In genomic region chr20:23047738-23048214, GRCh38 we compare ENCODE assay signal across 9 cellular contexts. TPM values are rescaled to one million over a fixed set of nuclear protein-coding genes. Genes with fewer than 3 reads are reported as not detected.
DNase-seq lines count a peak whose midpoint lies in the region; ATAC-seq, FAIRE-seq and TF ChIP-seq lines count a peak whose summit lies in the region.
"Had no signal": no experiment of that assay in that cellular context is flagged by ENCODE, and none has a peak within 500 bp of the region (broad histone marks: within the 10 kb centered on the region; RNA-seq: fewer than 3 reads in every experiment).

No MANE protein-coding gene starts in this region.

- H3K4me2 ChIP-seq in mammary epithelial cell (ENCODE audit: insufficient read depth, low read depth, low read length): peak overlapping the region; percentile 94

- no peaks in the 10 kb centered on the region for H3K36me3 ChIP-seq in mammary epithelial cell (ENCODE audit: insufficient read depth, low read length)
- no peaks in the 10 kb centered on the region for H3K36me3 ChIP-seq in kidney (ENCODE audit: control insufficient read depth in 1 of 2, insufficient read depth in 2 of 2, low read length in 2 of 2)

- in situ Hi-C loops in mammary epithelial cell (cut with MboI; ENCODE audit: low sequenced_read_pairs in 2 of 2): loop anchor here in 1 of 2 donors (25.0 kb wide), 2 partner anchors 290 to 335 kb away; no protein-coding TSS in a partner anchor

- dilution Hi-C loops in mammary epithelial cell (cut with HindIII; ENCODE audit: low sequenced_read_pairs): no loop called here

- BruUV-seq in mammary epithelial cell (replicated peaks; lab: Mats Ljungman, UMichigan): no TSS peak

- H3K27me3 Mint-ChIP-seq in stimulated activated naive B cell treated with anti-CD40 and anti-IgM and Interleukin-4, amounts not matched to agents 10 μg/mL and 1 μg/mL and 100 μg/mL, for 72 hours: peaks cover 62 to 73% of the 10 kb centered on the region in 2 donors

- H3K79me2 ChIP-seq in mammary epithelial cell (ENCODE audit: insufficient read depth, low read length): peaks cover 4% of the 10 kb centered on the region

- H3K9me3 Mint-ChIP-seq in stimulated activated naive B cell treated with anti-CD40 and anti-IgM and Interleukin-4, amounts not matched to agents 10 μg/mL and 1 μg/mL and 100 μg/mL, for 72 hours: no peaks in the 10 kb centered on the region
- H3K9me3 Mint-ChIP-seq: activated CD8-positive, alpha-beta T cell treated with anti-CD3 and anti-CD28 coated beads for 36 hours had no signal

- H4K20me1 ChIP-seq in mammary epithelial cell (ENCODE audit: insufficient read depth, low read length): no peaks in the 10 kb centered on the region

- H3K36me3 Mint-ChIP-seq in stimulated activated naive B cell treated with anti-CD40 and anti-IgM and Interleukin-4, amounts not matched to agents 10 μg/mL and 1 μg/mL and 100 μg/mL, for 72 hours: no peaks in the 10 kb centered on the region

- peaks cover 6 to 27% of the 10 kb centered on the region in 2 donors for H3K4me1 Mint-ChIP-seq in stimulated activated naive B cell treated with anti-CD40 and anti-IgM and Interleukin-4, amounts not matched to agents 10 μg/mL and 1 μg/mL and 100 μg/mL, for 72 hours

- CTCF ChIA-PET in mammary epithelial cell (lab: Charles Lee; ENCODE audit: low non-redundant PET): no interaction called here

- intact Hi-C loops in mammary epithelial cell (cut with micrococcal nuclease): loop anchor here (2.0 kb wide), 1 partner anchor 323 kb away; no protein-coding TSS in a partner anchor
- intact Hi-C loops in kidney (cut with DNase I): no loop called here

- peak overlapping the region in 2 of 3 experiments; percentile 53 to 55 for H3K4me3 ChIP-seq in mammary epithelial cell (replicated peaks in 1 of 3; ENCODE audit: insufficient read depth in 1 of 3, low read depth in 2 of 3, low read length in 3 of 3)
- H3K4me3 ChIP-seq in kidney (ENCODE audit: low read length in 2 of 2): peak overlapping the region; percentile 61 to 63

- no peak overlapping the region for H3K9ac ChIP-seq in mammary epithelial cell (ENCODE audit: insufficient read depth, low read length)
- no peak overlapping the region for H3K9ac ChIP-seq in kidney (ENCODE audit: low read length in 2 of 2)

- H3K4me3 Mint-ChIP-seq in stimulated activated naive B cell treated with anti-CD40 and anti-IgM and Interleukin-4, amounts not matched to agents 10 μg/mL and 1 μg/mL and 100 μg/mL, for 72 hours: peak overlapping the region; percentile 25 to 46
- H3K4me3 Mint-ChIP-seq: activated CD8-positive, alpha-beta T cell treated with anti-CD3 and anti-CD28 coated beads for 36 hours had no signal

- 17% methylated on average over 19 of the region's 47 CpGs for WGBS in mammary epithelial cell (ENCODE audit: low coverage, missing lambda C conversion rate)

- H2AFZ ChIP-seq in mammary epithelial cell (ENCODE audit: low read depth, low read length): peak overlapping the region; percentile 86

- ATAC-seq in stimulated activated naive B cell treated with anti-CD40 and anti-IgM and Interleukin-4, amounts not matched to agents 10 μg/mL and 1 μg/mL and 100 μg/mL, for 72 hours (replicated peaks): no peak
- ATAC-seq in GM18511 (IDR thresholded peaks at IDR 0.05; ENCODE audit: unreplicated experiment) (no peak), SK-N-SH treated with all-trans-retinoic acid at 6 μM for 48 hours (no peak)

- no peak overlapping the region for H3K27ac ChIP-seq in mammary epithelial cell (ENCODE audit: insufficient read depth, low read depth, low read length)
- H3K27ac ChIP-seq in kidney (ENCODE audit: low read depth in 2 of 2, low read length in 2 of 2): peak overlapping the region in 1 of 2 donors; percentile 60

- peak in 1 of 2 donors; percentile 12 for TF ChIP-seq CTCF in mammary epithelial cell (conservative IDR thresholded peaks at IDR 0.05 in 1 of 2, IDR thresholded peaks at IDR 0.05 in 1 of 2; ENCODE audit: extremely low read depth in 1 of 2, insufficient read depth in 1 of 2, low read depth in 1 of 2, low read length in 2 of 2)
- TF ChIP-seq CTCF in kidney (IDR thresholded peaks at IDR 0.05; ENCODE audit: borderline replicate concordance, extremely low read depth, insufficient read depth): no peak

- H3K4me1 ChIP-seq in mammary epithelial cell (ENCODE audit: insufficient read depth, low read length) (peaks cover 38% of the 10 kb centered on the region), kidney (ENCODE audit: control insufficient read depth in 1 of 2, insufficient read depth in 1 of 2, low read depth in 1 of 2, low read length in 2 of 2) (peaks cover 0 to 24% of the 10 kb centered on the region in 2 donors)

- H3K27me3 ChIP-seq in mammary epithelial cell (ENCODE audit: insufficient read depth, low read length): no peaks in the 10 kb centered on the region

- no peak for FAIRE-seq in kidney (lab: Jason Lieb, UNC)

- peak; percentile 74 to 76 for DNase-seq in NCI-H1930 (lab: John Stamatoyannopoulos, UW)
- no peak for DNase-seq in mammary epithelial cell
- DNase-seq in kidney: peak; percentile 80
- no peak for DNase-seq in stimulated activated naive B cell treated with anti-CD40 and anti-IgM and Interleukin-4, amounts not matched to agents 10 μg/mL and 1 μg/mL and 100 μg/mL, for 72 hours
- no peak for DNase-seq in epidermal melanocyte (ENCODE audit: insufficient read length, low spot score)
- no peak for DNase-seq in AG20443 (ENCODE audit: low spot score)

- H3K27ac Mint-ChIP-seq in stimulated activated naive B cell treated with anti-CD40 and anti-IgM and Interleukin-4, amounts not matched to agents 10 μg/mL and 1 μg/mL and 100 μg/mL, for 72 hours: peak overlapping the region; percentile 59
- H3K27ac Mint-ChIP-seq: activated CD8-positive, alpha-beta T cell treated with anti-CD3 and anti-CD28 coated beads for 36 hours had no signal

- no peaks in the 10 kb centered on the region for H3K9me3 ChIP-seq in mammary epithelial cell (replicated peaks; ENCODE audit: insufficient read depth, low read length)
- no peaks in the 10 kb centered on the region for H3K9me3 ChIP-seq in kidney (ENCODE audit: control insufficient read depth in 1 of 2, low read length in 2 of 2)

TF ChIP-seq in SK-N-SH treated with all-trans-retinoic acid at 6 μM for 48 hours, 23 proteins besides CTCF, POLR2A, EP300 and RAD21:
- no peak for TF ChIP-seq OSR1 (CRISPR knock-in tag; IDR thresholded peaks at IDR 0.05)
- no peak for TF ChIP-seq ZNF70 (CRISPR knock-in tag; IDR thresholded peaks at IDR 0.05)
- TF ChIP-seq ZNF565 (CRISPR knock-in tag; conservative IDR thresholded peaks at IDR 0.05; ENCODE audit: low read depth): no peak

RNA-seq across cellular contexts. Expression of gene THBD, which starts 1.7 kb away (rescaled TPM):
- total RNA-seq in mammary epithelial cell: 10 to 100 TPM in 1 of 2 donors, 1 to 10 TPM in 1; 1.4 to 36.7 TPM
- 2.6 TPM for polyA plus RNA-seq in mammary epithelial cell
- 1.4 TPM for polyA minus RNA-seq in mammary epithelial cell
- total RNA-seq in kidney: 48.1 TPM
- polyA plus RNA-seq in kidney (ENCODE audit: insufficient read depth, low read depth, low replicate concordance): 9.7 TPM
- total RNA-seq: activated CD8-positive, alpha-beta T cell treated with anti-CD3 and anti-CD28 coated beads for 36 hours had no signal

RNA-seq across cellular contexts. Expression of gene SSTR4, which starts 12.7 kb away (rescaled TPM):
- total RNA-seq in mammary epithelial cell (not detected), kidney (not detected)
- polyA plus RNA-seq in mammary epithelial cell (not detected), kidney (ENCODE audit: insufficient read depth, low read depth, low replicate concordance) (not detected)
- polyA minus RNA-seq in mammary epithelial cell: not detected
- total RNA-seq: activated CD8-positive, alpha-beta T cell treated with anti-CD3 and anti-CD28 coated beads for 36 hours had no signal

RNA-seq across cellular contexts. Expression of gene CD93, which starts 38.3 kb away (rescaled TPM):
- total RNA-seq in mammary epithelial cell (not detected), kidney (104 TPM)
- polyA plus RNA-seq in mammary epithelial cell (not detected), kidney (ENCODE audit: insufficient read depth, low read depth, low replicate concordance) (9.9 TPM)
- not detected for polyA minus RNA-seq in mammary epithelial cell

Comparison
In these comparisons a context has a peak if more than half of its experiments do, and no peak if none do; other contexts are left out.
1. DNase-seq: peak in NCI-H1930 (2 of 2) and kidney (single experiment); none in mammary epithelial cell (single experiment), stimulated activated naive B cell treated with anti-CD40 and anti-IgM and Interleukin-4, amounts not matched to agents 10 μg/mL and 1 μg/mL and 100 μg/mL, for 72 hours (single experiment), epidermal melanocyte (single experiment) and AG20443 (single experiment).
2. RNA of gene CD93, which starts 38.3 kb away (total RNA-seq): 104 TPM in kidney (single experiment); not detected in mammary epithelial cell; every median in the first group is over 100 times any median in the second.